ENCODE assay signal across 17 cellular contexts in genomic region chr1:53769780-53770179, GRCh38. TPM values are rescaled to one million over a fixed set of nuclear protein-coding genes. Genes with fewer than 3 reads are reported as not detected.
DNase-seq lines count a peak whose midpoint lies in the region; ATAC-seq and TF ChIP-seq lines count a peak whose summit lies in the region.
"Had no signal": no experiment of that assay in that cellular context is flagged by ENCODE, and none has a peak within 500 bp of the region (broad histone marks: within the 10 kb centered on the region; RNA-seq: fewer than 3 reads in every experiment).

No MANE protein-coding gene starts in this region.

- DNase-seq in HFFc6 (peak; percentile 33), fibroblast of the aortic adventitia (ENCODE audit: low read depth) (peak; percentile 72), smooth muscle cell (lab: John Stamatoyannopoulos, UW; ENCODE audit: unreplicated experiment) (no peak), amniotic stem cell (lab: John Stamatoyannopoulos, UW) (no peak), GM13977 (ENCODE audit: low spot score) (no peak), AG20443 (ENCODE audit: low spot score) (no peak)
- no peak for DNase-seq in central memory CD8-positive, alpha-beta T cell (ENCODE audit: low spot score in 2 of 2)
- DNase-seq: ACHN; BE2C; CD4-positive, alpha-beta T cell; NCI-H1048; NCI-H146; NCI-H2081; NCI-H510A treated with DMSO at 0.1 percent for 48 hours; NCI-H82; PC-9 had no signal

- H3K79me2 ChIP-seq in smooth muscle cell (ENCODE audit: low read depth), result no peaks in the 10 kb centered on the region

- H3K4me3 ChIP-seq in fibroblast of the aortic adventitia (ENCODE audit: low read depth, low read length) (no peak overlapping the region), smooth muscle cell (no peak overlapping the region)
- H3K4me3 ChIP-seq: GM23338, PC-9 had no signal

- H3K4me1 ChIP-seq in smooth muscle cell (ENCODE audit: low read depth), result peaks cover 14% of the 10 kb centered on the region
- H3K4me1 ChIP-seq: BE2C had no signal

- H3K9me3 Mint-ChIP-seq in HFFc6, result no peaks in the 10 kb centered on the region
- H3K9me3 Mint-ChIP-seq in central memory CD8-positive, alpha-beta T cell, result no peaks in the 10 kb centered on the region
- H3K9me3 Mint-ChIP-seq: CD4-positive, alpha-beta T cell; GM23338 had no signal

- peaks cover 6% of the 10 kb centered on the region for H3K36me3 Mint-ChIP-seq in HFFc6 (ENCODE audit: low read depth)
- H3K36me3 Mint-ChIP-seq in central memory CD8-positive, alpha-beta T cell (ENCODE audit: insufficient read depth), result peaks cover 4% of the 10 kb centered on the region

- TF ChIP-seq CTCF in HFFc6 (IDR thresholded peaks at IDR 0.05), result no peak
- no peak for TF ChIP-seq CTCF in fibroblast of the aortic adventitia (IDR thresholded peaks at IDR 0.05; ENCODE audit: insufficient read depth, low read length)
- no peak for TF ChIP-seq CTCF in smooth muscle cell (IDR thresholded peaks at IDR 0.05; ENCODE audit: borderline replicate concordance, insufficient read depth, poor library complexity, severe bottlenecking)
- no peak for TF ChIP-seq CTCF in GM13977 (IDR thresholded peaks at IDR 0.05; ENCODE audit: extremely low read depth, insufficient read depth, missing control alignments)

- H3K36me3 ChIP-seq in smooth muscle cell (ENCODE audit: low read depth), result no peaks in the 10 kb centered on the region
- H3K36me3 ChIP-seq: BE2C had no signal

- 28% methylated on average over 1 of the region's 1 CpG for WGBS in smooth muscle cell (ENCODE audit: low lambda C conversion rate)

- H4K20me1 ChIP-seq in smooth muscle cell (ENCODE audit: low read depth), result no peaks in the 10 kb centered on the region

- peak overlapping the region; percentile 43 for H3K27ac ChIP-seq in smooth muscle cell (ENCODE audit: low read depth)
- H3K27ac ChIP-seq: PC-9 had no signal

- no peak for ATAC-seq in central memory CD8-positive, alpha-beta T cell (replicated peaks; ENCODE audit: extremely low read depth, poor library complexity, severe bottlenecking)
- ATAC-seq: GM23338 had no signal

- peak overlapping the region; percentile 46 for H3K4me2 ChIP-seq in smooth muscle cell
- H3K4me2 ChIP-seq: GM23338, PC-9 had no signal

- no peak overlapping the region for H3K9ac ChIP-seq in smooth muscle cell (ENCODE audit: low read depth)

- in situ Hi-C loops in GM13977 (cut with MboI; ENCODE audit: low pct_unique_long_range_greater_than_20kb, low sequenced_read_pairs, unreplicated experiment), result no loop called here

- H3K27me3 ChIP-seq in smooth muscle cell (ENCODE audit: low read depth), result no peaks in the 10 kb centered on the region
- H3K27me3 ChIP-seq: BE2C had no signal

- peaks cover 6% of the 10 kb centered on the region for H3F3A ChIP-seq in smooth muscle cell (ENCODE audit: low read depth)

- H3K27me3 Mint-ChIP-seq in HFFc6 (ENCODE audit: insufficient read depth), result no peaks in the 10 kb centered on the region
- H3K27me3 Mint-ChIP-seq in central memory CD8-positive, alpha-beta T cell, result no peaks in the 10 kb centered on the region
- H3K27me3 Mint-ChIP-seq: CD4-positive, alpha-beta T cell had no signal

- H2AFZ ChIP-seq in smooth muscle cell (ENCODE audit: low read depth), result no peak overlapping the region
- H2AFZ ChIP-seq: GM23338, PC-9 had no signal

- H3K27ac Mint-ChIP-seq in HFFc6, result no peak overlapping the region
- H3K27ac Mint-ChIP-seq in central memory CD8-positive, alpha-beta T cell (ENCODE audit: low read depth), result peak overlapping the region; percentile 60
- H3K27ac Mint-ChIP-seq: CD4-positive, alpha-beta T cell had no signal

- no peaks in the 10 kb centered on the region for H3K9me3 ChIP-seq in smooth muscle cell (replicated peaks; ENCODE audit: low read depth)
- H3K9me3 ChIP-seq: BE2C had no signal

- no peak overlapping the region for H3K4me3 Mint-ChIP-seq in HFFc6
- H3K4me3 Mint-ChIP-seq in central memory CD8-positive, alpha-beta T cell, result no peak overlapping the region
- H3K4me3 Mint-ChIP-seq: CD4-positive, alpha-beta T cell; GM23338 had no signal

- peaks cover 52% of the 10 kb centered on the region for H3K4me1 Mint-ChIP-seq in HFFc6 (ENCODE audit: low read depth)
- H3K4me1 Mint-ChIP-seq in central memory CD8-positive, alpha-beta T cell, result peaks cover 19% of the 10 kb centered on the region
- H3K4me1 Mint-ChIP-seq: GM23338 had no signal

RNA-seq across cellular contexts. Expression of gene GLIS1, which starts 30.8 kb away (rescaled TPM):
- 1 to 10 TPM; 1.1 to 1.9 (median 1.2) TPM for total RNA-seq in HFFc6 (2021; fragmentation: NEBNext Ultra II Directional; extraction: Animal tissue kit (Norgen Biotek cat#: 25700))
- total RNA-seq in fibroblast of the aortic adventitia (ENCODE audit: low replicate concordance) (1.6 TPM in 1 of 2 replicates, not detected in the other), smooth muscle cell (0.36 and 1.1 TPM in 2 replicates)
- 4.9 and 6.2 TPM in 2 replicates for polyA plus RNA-seq in smooth muscle cell
- total RNA-seq: CD4-positive, alpha-beta T cell; PC-9 had no signal

Comparison
In these comparisons a context has a peak if more than half of its experiments do, and no peak if none do; other contexts are left out.
1. DNase-seq: peak in HFFc6 (single experiment) and fibroblast of the aortic adventitia (single experiment); none in central memory CD8-positive, alpha-beta T cell (0 of 2), smooth muscle cell (single experiment), amniotic stem cell (single experiment), GM13977 (single experiment) and AG20443 (single experiment).